Comparison of ENCODE assay signal across 8 cellular contexts in the genomic region with DNA sequence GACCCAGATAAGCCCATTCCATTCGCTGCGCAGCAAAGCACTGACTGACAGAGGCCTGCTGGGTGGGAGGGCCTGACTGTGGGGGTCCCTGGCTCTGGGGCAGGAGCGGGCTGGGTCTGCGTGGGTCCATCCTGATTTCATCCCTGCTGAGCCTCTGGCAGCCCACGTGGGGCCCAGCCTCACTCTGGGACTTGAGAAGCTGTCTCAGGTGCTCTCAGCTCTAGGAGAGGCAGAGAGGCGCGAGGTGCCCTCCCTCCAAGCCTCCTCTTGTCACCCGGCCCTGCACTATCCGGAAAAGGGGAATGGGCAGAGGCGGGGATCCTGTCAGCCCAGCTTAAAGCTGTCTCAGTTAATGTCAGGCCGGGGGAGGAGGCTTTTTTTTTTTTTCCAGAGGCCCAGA. TPM values are rescaled to one million over a fixed set of nuclear protein-coding genes. Genes with fewer than 3 reads are reported as not detected.
DNase-seq lines count a peak whose midpoint lies in the region; ATAC-seq and TF ChIP-seq lines count a peak whose summit lies in the region.

No MANE protein-coding gene starts in this region.

- POLR2A ChIA-PET in AG04450 (lab: Yijun Ruan, JAX) (interaction anchor here (2.8 kb wide), 1 partner anchor 267 kb away, joined by 17 read pairs; the partner anchor contains the start of genes MPHOSPH9 and MTRFR), MCF 10A (lab: Yijun Ruan, JAX) (interaction anchor here (0.6 to 2.8 kb wide), 11 partner anchors 9 to 464 kb away, joined by 3 to 26 read pairs (median 5); partner anchors contain the start of genes MPHOSPH9, MTRFR and OGFOD2)
- POLR2A ChIA-PET in naive thymus-derived CD4-positive, alpha-beta T cell (lab: Charles Lee), result interaction anchor here (0.8 to 3.0 kb wide), 5 partner anchors 10 to 273 kb away, joined by 3 to 31 read pairs (median 3); partner anchors contain the start of gene OGFOD2

- H3K9ac ChIP-seq in HUES6 (ENCODE audit: low read length), result no peak overlapping the region

- H3K27ac ChIP-seq in AG04450 (ENCODE audit: low read depth, low read length), result no peak overlapping the region
- H3K27ac ChIP-seq in HUES6 (ENCODE audit: low read depth, low read length), result no peak overlapping the region
- peak overlapping the region; percentile 67 for H3K27ac ChIP-seq in naive thymus-derived CD4-positive, alpha-beta T cell (ENCODE audit: low read depth, low read length)

- DNase-seq in AG04450 (ENCODE audit: low read depth, low spot score) (no peak), MCF 10A (ENCODE audit: unreplicated experiment) (no peak), NCI-H1436 (lab: John Stamatoyannopoulos, UW) (no peak), mucosa of gallbladder (ENCODE audit: low spot score) (no peak), NCI-H2029 (lab: John Stamatoyannopoulos, UW) (no peak)
- DNase-seq in naive thymus-derived CD4-positive, alpha-beta T cell, result no peak

- no peaks in the 10 kb centered on the region for H3K9me3 Mint-ChIP-seq in MCF 10A (ENCODE audit: unreplicated experiment)
- H3K9me3 Mint-ChIP-seq in naive thymus-derived CD4-positive, alpha-beta T cell, result peaks cover 0 to 2% (median 0%) of the 10 kb centered on the region in 11 donors

- CTCF ChIA-PET in AG04450 (lab: Charles Lee), result interaction anchor here (0.8 to 1.0 kb wide), 2 partner anchors 13 to 273 kb away, joined by 3 read pairs; no protein-coding TSS in a partner anchor
- CTCF ChIA-PET in MCF 10A (lab: Yijun Ruan, JAX), result interaction anchor here (0.5 to 3.9 kb wide), 4 partner anchors 12 to 104 kb away, joined by 3 to 15 read pairs (median 4); partner anchors contain the start of gene VPS37B
- CTCF ChIA-PET in naive thymus-derived CD4-positive, alpha-beta T cell (lab: Charles Lee), result no interaction called here

- H3K4me3 Mint-ChIP-seq in MCF 10A (ENCODE audit: unreplicated experiment), result peak overlapping the region; percentile 72
- peak overlapping the region in 7 of 10 donors; percentile 37 to 79 (median 73) for H3K4me3 Mint-ChIP-seq in naive thymus-derived CD4-positive, alpha-beta T cell

- no peaks in the 10 kb centered on the region for H3K27me3 ChIP-seq in AG04450 (ENCODE audit: control insufficient read depth, insufficient read depth, low read length)
- H3K27me3 ChIP-seq in HUES6 (ENCODE audit: control insufficient read depth, insufficient read depth, low read length), result 0 out of 2 replicates have a peak, but pooled peaks cover 3% of the 10 kb centered on the region
- H3K27me3 ChIP-seq in naive thymus-derived CD4-positive, alpha-beta T cell (ENCODE audit: control insufficient read depth in 2 of 2, insufficient read depth in 2 of 2, low read length in 2 of 2), result no peaks in the 10 kb centered on the region

- no TSS peak for BruUV-seq in MCF 10A (replicated peaks; lab: Mats Ljungman, UMichigan)

- H3K4me1 ChIP-seq in HUES6 (ENCODE audit: control insufficient read depth, insufficient read depth, low read length), result peaks cover 21% of the 10 kb centered on the region
- H3K4me1 ChIP-seq in naive thymus-derived CD4-positive, alpha-beta T cell (ENCODE audit: control insufficient read depth in 2 of 2, insufficient read depth in 2 of 2, low read length in 2 of 2), result peaks cover 10 to 15% of the 10 kb centered on the region in 2 donors

- H3K36me3 ChIP-seq in HUES6 (ENCODE audit: control insufficient read depth, insufficient read depth, low read length), result no peaks in the 10 kb centered on the region
- H3K36me3 ChIP-seq in naive thymus-derived CD4-positive, alpha-beta T cell (ENCODE audit: control insufficient read depth in 2 of 3, insufficient read depth in 3 of 3, low read length in 3 of 3), result no peaks in the 10 kb centered on the region

- H3K4me3 ChIP-seq in AG04450 (ENCODE audit: low read depth, low read length) (peak overlapping the region; percentile 82), HUES6 (ENCODE audit: low read depth, low read length) (peak overlapping the region; percentile 90; the same call in 1 of the 2 replicates)
- H3K4me3 ChIP-seq in naive thymus-derived CD4-positive, alpha-beta T cell (ENCODE audit: low read length), result no peak overlapping the region

- TF ChIP-seq CTCF in AG04450 (IDR thresholded peaks at IDR 0.05; ENCODE audit: low read depth, low read length) (no peak), MCF 10A (IDR thresholded peaks at IDR 0.05; ENCODE audit: unreplicated experiment) (no peak)

- no peaks in the 10 kb centered on the region for H3K4me1 Mint-ChIP-seq in MCF 10A (ENCODE audit: insufficient read depth, unreplicated experiment)
- H3K4me1 Mint-ChIP-seq in naive thymus-derived CD4-positive, alpha-beta T cell, result peaks cover 5 to 17% (median 12%) of the 10 kb centered on the region in 7 donors

- H3K9me3 ChIP-seq in AG04450 (ENCODE audit: control insufficient read depth, insufficient read depth, low read length) (no peaks in the 10 kb centered on the region), HUES6 (ENCODE audit: control insufficient read depth, insufficient read depth, low read depth, low read length) (no peaks in the 10 kb centered on the region)
- no peaks in the 10 kb centered on the region for H3K9me3 ChIP-seq in naive thymus-derived CD4-positive, alpha-beta T cell (ENCODE audit: control insufficient read depth in 2 of 3, low read length in 3 of 3)

- H3K36me3 Mint-ChIP-seq in MCF 10A (ENCODE audit: insufficient read depth, unreplicated experiment), result no peaks in the 10 kb centered on the region
- peaks cover 0 to under 1% (median 0%) of the 10 kb centered on the region in 5 donors for H3K36me3 Mint-ChIP-seq in naive thymus-derived CD4-positive, alpha-beta T cell

- no peaks in the 10 kb centered on the region for H3K27me3 Mint-ChIP-seq in MCF 10A (ENCODE audit: insufficient read depth, unreplicated experiment)
- H3K27me3 Mint-ChIP-seq in naive thymus-derived CD4-positive, alpha-beta T cell, result no peaks in the 10 kb centered on the region

- ATAC-seq in naive thymus-derived CD4-positive, alpha-beta T cell, result no peak
- no peak for ATAC-seq in HG03159 (IDR thresholded peaks at IDR 0.05; ENCODE audit: unreplicated experiment)

- H3K27ac Mint-ChIP-seq in MCF 10A (ENCODE audit: low read depth, unreplicated experiment), result no peak overlapping the region
- H3K27ac Mint-ChIP-seq in naive thymus-derived CD4-positive, alpha-beta T cell, result peak overlapping the region in 3 of 9 donors; percentile 57 to 80 (median 69)

- intact Hi-C loops in MCF 10A (cut with micrococcal nuclease), result no loop called here
- intact Hi-C loops in naive thymus-derived CD4-positive, alpha-beta T cell (cut with micrococcal nuclease), result loop anchor here in 1 of 2 donors (5.0 to 10.0 kb wide), 2 partner anchors 881 to 1602 kb away; partner anchors contain the start of gene NCOR2

RNA-seq across cellular contexts. Expression of gene ABCB9, which starts 0.9 kb away (rescaled TPM):
- polyA plus RNA-seq in AG04450 (2011; rRNA removed), result 3.4 and 5.0 TPM in 2 replicates
- 12.2 and 12.8 TPM in 2 replicates for polyA minus RNA-seq in AG04450 (2011; rRNA and poly(A)+ RNA removed)
- total RNA-seq in MCF 10A (2022), result 1.6 and 3.2 TPM in 2 replicates
- 1 to 10 TPM; 6.2 to 8.9 (median 7.1) TPM for total RNA-seq in naive thymus-derived CD4-positive, alpha-beta T cell
- polyA plus RNA-seq in naive thymus-derived CD4-positive, alpha-beta T cell, result 1 to 10 TPM in 1 of 2 donors, under 1 TPM in 1; 0.74 to 1.5 TPM
- 11.6 TPM for total RNA-seq in mucosa of gallbladder

RNA-seq across cellular contexts. Expression of gene OGFOD2, which starts 9.7 kb away (rescaled TPM):
- 6.1 and 8.9 TPM in 2 replicates for polyA plus RNA-seq in AG04450 (2011; rRNA removed)
- polyA minus RNA-seq in AG04450 (2011; rRNA and poly(A)+ RNA removed), result 7.3 and 8.0 TPM in 2 replicates
- total RNA-seq in MCF 10A (2022), result 17.5 and 22.5 TPM in 2 replicates
- 10 to 100 TPM; 17.4 to 49.1 (median 27.2) TPM for total RNA-seq in naive thymus-derived CD4-positive, alpha-beta T cell
- 10 to 100 TPM; 16.8 to 19.5 TPM for polyA plus RNA-seq in naive thymus-derived CD4-positive, alpha-beta T cell
- total RNA-seq in mucosa of gallbladder, result 32.5 TPM

RNA-seq across cellular contexts. Expression of gene ARL6IP4, which starts 15.1 kb away (rescaled TPM):
- 185 and 209 TPM in 2 replicates for polyA plus RNA-seq in AG04450 (2011; rRNA removed)
- polyA minus RNA-seq in AG04450 (2011; rRNA and poly(A)+ RNA removed), result 57.7 and 61.3 TPM in 2 replicates
- total RNA-seq in MCF 10A (2022) (198 and 238 TPM in 2 replicates), mucosa of gallbladder (169 TPM)
- 100 to 1,000 TPM; 137 to 189 (median 169) TPM for total RNA-seq in naive thymus-derived CD4-positive, alpha-beta T cell
- polyA plus RNA-seq in naive thymus-derived CD4-positive, alpha-beta T cell, result 100 to 1,000 TPM; 201 to 295 TPM
